1 cellular context compared by ENCODE assay signal in the genomic region with DNA sequence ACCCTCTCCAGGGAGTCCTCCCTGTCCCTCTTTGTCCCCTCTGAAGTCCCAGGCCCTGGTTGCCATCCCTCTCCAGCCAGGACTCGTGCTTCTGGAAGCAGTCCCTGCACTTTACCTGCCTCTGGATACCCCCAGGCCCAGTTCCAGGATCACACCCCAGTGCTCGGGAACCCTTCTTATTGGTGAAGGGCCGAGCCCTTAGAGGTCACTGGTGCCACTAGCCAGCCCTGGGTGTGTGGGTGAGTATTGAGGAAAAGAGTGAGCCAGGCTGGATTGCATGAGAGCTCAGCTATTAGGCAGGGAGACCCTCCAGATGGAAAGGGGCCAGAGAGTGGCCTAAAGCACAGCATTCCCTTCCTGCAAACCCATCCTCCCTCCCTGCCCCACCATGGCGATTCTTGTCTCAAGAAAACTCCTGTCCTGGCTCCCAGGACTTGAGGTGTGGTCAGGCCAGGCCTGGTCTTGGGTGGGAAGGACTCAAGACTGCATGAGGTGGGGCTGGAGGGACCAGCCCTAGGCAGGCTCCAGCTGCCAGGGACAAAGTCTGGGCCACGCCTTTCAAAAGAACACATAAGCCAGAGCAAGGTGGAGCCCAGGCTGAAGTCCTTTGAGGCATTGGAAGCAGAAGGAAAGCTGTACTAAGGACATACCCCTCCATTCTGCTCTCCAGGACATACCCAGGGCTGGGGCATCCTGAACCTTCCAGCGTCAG.
TF ChIP-seq lines count a peak whose summit lies in the region.

No MANE protein-coding gene starts in this region.

TF ChIP-seq in HEK293, 187 proteins besides CTCF, POLR2A, EP300 and RAD21:
- no peak for TF ChIP-seq ZNF223 (tag by site-specific recombination; IDR thresholded peaks at IDR 0.05)
- peak; percentile 60 for TF ChIP-seq KLF1 (tag by site-specific recombination; IDR thresholded peaks at IDR 0.05)
- TF ChIP-seq KLF16 (tag by site-specific recombination; IDR thresholded peaks at IDR 0.05) = no peak
- TF ChIP-seq, protein P1, sequence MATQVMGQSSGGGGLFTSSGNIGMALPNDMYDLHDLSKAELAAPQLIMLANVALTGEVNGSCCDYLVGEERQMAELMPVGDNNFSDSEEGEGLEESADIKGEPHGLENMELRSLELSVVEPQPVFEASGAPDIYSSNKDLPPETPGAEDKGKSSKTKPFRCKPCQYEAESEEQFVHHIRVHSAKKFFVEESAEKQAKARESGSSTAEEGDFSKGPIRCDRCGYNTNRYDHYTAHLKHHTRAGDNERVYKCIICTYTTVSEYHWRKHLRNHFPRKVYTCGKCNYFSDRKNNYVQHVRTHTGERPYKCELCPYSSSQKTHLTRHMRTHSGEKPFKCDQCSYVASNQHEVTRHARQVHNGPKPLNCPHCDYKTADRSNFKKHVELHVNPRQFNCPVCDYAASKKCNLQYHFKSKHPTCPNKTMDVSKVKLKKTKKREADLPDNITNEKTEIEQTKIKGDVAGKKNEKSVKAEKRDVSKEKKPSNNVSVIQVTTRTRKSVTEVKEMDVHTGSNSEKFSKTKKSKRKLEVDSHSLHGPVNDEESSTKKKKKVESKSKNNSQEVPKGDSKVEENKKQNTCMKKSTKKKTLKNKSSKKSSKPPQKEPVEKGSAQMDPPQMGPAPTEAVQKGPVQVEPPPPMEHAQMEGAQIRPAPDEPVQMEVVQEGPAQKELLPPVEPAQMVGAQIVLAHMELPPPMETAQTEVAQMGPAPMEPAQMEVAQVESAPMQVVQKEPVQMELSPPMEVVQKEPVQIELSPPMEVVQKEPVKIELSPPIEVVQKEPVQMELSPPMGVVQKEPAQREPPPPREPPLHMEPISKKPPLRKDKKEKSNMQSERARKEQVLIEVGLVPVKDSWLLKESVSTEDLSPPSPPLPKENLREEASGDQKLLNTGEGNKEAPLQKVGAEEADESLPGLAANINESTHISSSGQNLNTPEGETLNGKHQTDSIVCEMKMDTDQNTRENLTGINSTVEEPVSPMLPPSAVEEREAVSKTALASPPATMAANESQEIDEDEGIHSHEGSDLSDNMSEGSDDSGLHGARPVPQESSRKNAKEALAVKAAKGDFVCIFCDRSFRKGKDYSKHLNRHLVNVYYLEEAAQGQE (tag by site-specific recombination; IDR thresholded peaks at IDR 0.05) = no peak
